In the genomic region with DNA sequence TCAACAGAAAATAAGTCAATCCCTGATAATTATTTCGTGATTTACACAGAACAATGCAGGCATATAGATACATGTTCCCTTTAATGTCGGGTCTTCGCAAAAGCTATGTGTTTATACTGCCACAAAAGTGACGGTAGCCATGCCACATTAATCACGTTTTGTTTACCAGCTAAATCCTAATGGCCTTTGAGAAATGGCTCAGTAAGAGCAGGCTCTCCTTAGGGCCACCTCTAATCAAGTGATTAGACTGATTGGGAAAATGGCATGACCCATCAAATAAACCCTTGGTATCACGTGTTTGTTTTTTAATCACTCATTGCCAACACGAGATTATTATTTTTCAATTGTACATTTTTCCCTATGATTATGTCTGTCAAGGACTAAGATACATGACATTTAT, we compare ENCODE assay signal across 16 cellular contexts.
"Had no signal": no experiment of that assay in that cellular context is flagged by ENCODE, and none has a peak within 500 bp of the region (broad histone marks: within the 10 kb centered on the region; RNA-seq: fewer than 3 reads in every experiment).

No MANE protein-coding gene starts in this region.

- H3K9me3 ChIP-seq: esophagus squamous epithelium, neutrophil, right atrium auricular region, upper lobe of left lung, uterus had no signal

- H3K4me1 ChIP-seq: esophagus squamous epithelium, right atrium auricular region, upper lobe of left lung, uterus had no signal

- H3K27me3 ChIP-seq: esophagus squamous epithelium, foreskin keratinocyte, neutrophil, right atrium auricular region, upper lobe of left lung, uterus had no signal

- H3K27ac ChIP-seq: esophagus squamous epithelium, foreskin keratinocyte, neutrophil, right atrium auricular region, upper lobe of left lung had no signal

- ATAC-seq: foreskin keratinocyte; left cardiac atrium; left ventricle myocardium superior; naive thymus-derived CD4-positive, alpha-beta T cell had no signal

- H3K36me3 ChIP-seq: esophagus squamous epithelium, neutrophil, right atrium auricular region, upper lobe of left lung, uterus had no signal

- H3K4me3 ChIP-seq: esophagus squamous epithelium, lung, right atrium auricular region, upper lobe of left lung, uterus had no signal

- DNase-seq: effector memory CD4-positive, alpha-beta T cell; esophagus squamous epithelium; foreskin keratinocyte; kidney; left cardiac atrium; left ventricle myocardium superior; naive thymus-derived CD4-positive, alpha-beta T cell; nephron progenitor cell; small intestine; stimulated activated CD4-positive, alpha-beta T cell treated with anti-CD3 and anti-CD28 coated beads, Interleukin-2, amount 100 ng/mL, for 48 hours; stimulated activated naive CD4-positive, alpha-beta T cell treated with Interleukin-2 at 50 U/mL for 16 hours; upper lobe of left lung; uterus had no signal
